Comparison of ENCODE assay signal across 1 cellular context in genomic region chr10:30057421-30057841, GRCh38.
A peak's percentile ranks its signal among the peaks of the same experiment; 100 is the strongest.
TF ChIP-seq lines count a peak whose summit lies in the region.

No MANE protein-coding gene starts in this region.

TF ChIP-seq in SK-N-SH, 30 proteins besides CTCF, POLR2A, EP300 and RAD21 (continued from another document):
- TF ChIP-seq REST (IDR thresholded peaks at IDR 0.05; ENCODE audit: low read depth, low read length) (no peak), FOSL2 (IDR thresholded peaks at IDR 0.05; ENCODE audit: borderline replicate concordance, low read depth) (peak; percentile 29; the same call in 1 of the 2 replicates), MAX (IDR thresholded peaks at IDR 0.05; ENCODE audit: low read depth) (peak; percentile 79; the same call in 1 of the 2 replicates), GABPA (IDR thresholded peaks at IDR 0.05; ENCODE audit: low read depth) (no peak), NFIC (IDR thresholded peaks at IDR 0.05; ENCODE audit: borderline replicate concordance) (0 out of 2 replicates have a peak, but pooled peaks have one; percentile 16), SIN3A (IDR thresholded peaks at IDR 0.05; ENCODE audit: borderline replicate concordance, low read depth, low read length) (0 out of 2 replicates have a peak, but pooled peaks have one; percentile 34), TCF12 (IDR thresholded peaks at IDR 0.05) (peak; percentile 63; the same call in 1 of the 2 replicates), IRF3 (IDR thresholded peaks at IDR 0.05; ENCODE audit: low read depth, low read length) (no peak), CHD2 (IDR thresholded peaks at IDR 0.05; ENCODE audit: low read length, partially characterized antibody) (no peak), ZBTB33 (IDR thresholded peaks at IDR 0.05; ENCODE audit: borderline replicate concordance, low read depth) (no peak), FOXJ3 (CRISPR knock-in tag; IDR thresholded peaks at IDR 0.05) (no peak), ELF1 (IDR thresholded peaks at IDR 0.05) (no peak)
